Comparison of ENCODE assay signal across 1 cellular context in genomic region chr10:78450807-78451485, GRCh38.
TF ChIP-seq lines count a peak whose summit lies in the region.

No MANE protein-coding gene starts in this region.

TF ChIP-seq in HepG2, 621 proteins besides CTCF, POLR2A, EP300 and RAD21:
- TF ChIP-seq CSRNP2 (CRISPR knock-in tag; conservative IDR thresholded peaks at IDR 0.05; ENCODE audit: low read depth) (0 out of 2 replicates have a peak, but pooled peaks have one; percentile 31), ZSCAN31 (CRISPR knock-in tag; IDR thresholded peaks at IDR 0.05; ENCODE audit: low read depth) (no peak)
TF ChIP-seq in HepG2: peak in this region for 1.
